ENCODE assay signal across 9 cellular contexts in the genomic region with DNA sequence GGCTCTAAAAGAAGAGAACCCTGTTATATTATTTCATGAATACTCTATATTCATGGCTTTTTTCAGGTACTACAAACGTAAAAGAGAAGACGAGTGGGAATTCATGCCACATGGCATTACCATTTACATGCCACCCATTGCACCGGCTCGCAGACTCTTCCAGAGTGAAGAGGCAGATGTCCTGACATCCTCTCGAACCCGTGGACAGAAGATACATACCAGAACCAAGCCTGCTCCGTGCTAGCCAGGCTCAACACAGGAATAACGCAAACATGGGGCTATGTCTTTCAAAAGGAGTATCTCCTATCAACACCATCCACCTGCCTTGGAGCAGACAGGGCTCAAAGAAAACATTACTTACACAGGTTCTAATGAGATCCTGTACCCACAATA.
A peak's percentile ranks its signal among the peaks of the same experiment; 100 is the strongest.
DNase-seq lines count a peak whose midpoint lies in the region; ATAC-seq and TF ChIP-seq lines count a peak whose summit lies in the region.
"Had no signal": no experiment of that assay in that cellular context is flagged by ENCODE, and none has a peak within 500 bp of the region (broad histone marks: within the 10 kb centered on the region; RNA-seq: fewer than 3 reads in every experiment).

No MANE protein-coding gene starts in this region.

- no peak overlapping the region for H2AFZ ChIP-seq in Karpas-422 (ENCODE audit: low read length)

- peak overlapping the region; percentile 50 to 88 (median 76); a peak in 21 of 22 replicates for H3K27ac ChIP-seq in BLaER1 treated with 17β-estradiol and CSF1 and Interleukin-3, amounts not matched to agents 10 nM and 100 nM
- H3K27ac ChIP-seq in Karpas-422 (ENCODE audit: low read length) (peak overlapping the region; percentile 96), brain microvascular endothelial cell (peak overlapping the region; percentile 83), gastrocnemius medialis (peak overlapping the region in 2 of 4 donors; percentile 15 to 35)

- H3K79me2 ChIP-seq in Karpas-422 (ENCODE audit: low read length) = no peaks in the 10 kb centered on the region

- TF ChIP-seq CTCF in brain microvascular endothelial cell (IDR thresholded peaks at IDR 0.05; ENCODE audit: low read depth, low read length, missing control alignments) (no peak), nephron (IDR thresholded peaks at IDR 0.05; ENCODE audit: unreplicated experiment in 3 of 3) (no peak), gastrocnemius medialis (IDR thresholded peaks at IDR 0.05 in 4 of 5, conservative IDR thresholded peaks at IDR 0.05 in 1 of 5) (no peak)

- peaks cover 14% of the 10 kb centered on the region for H3K36me3 Mint-ChIP-seq in nephron (ENCODE audit: low read depth)

- H3K27me3 ChIP-seq in BLaER1 treated with 17β-estradiol and CSF1 and Interleukin-3, amounts not matched to agents 10 nM and 100 nM = no peaks in the 10 kb centered on the region
- H3K27me3 ChIP-seq in Karpas-422 (ENCODE audit: low read length) (no peaks in the 10 kb centered on the region), brain microvascular endothelial cell (replicated peaks) (no peaks in the 10 kb centered on the region), gastrocnemius medialis (no peaks in the 10 kb centered on the region)

- ATAC-seq in gastrocnemius medialis = no peak

- H3K27me3 Mint-ChIP-seq in nephron (ENCODE audit: low read depth) = no peaks in the 10 kb centered on the region

- peak overlapping the region in 7 of 11 experiments; percentile 15 to 74 (median 55); a peak in 10 of 22 replicates for H3K9ac ChIP-seq in BLaER1 treated with 17β-estradiol and CSF1 and Interleukin-3, amounts not matched to agents 10 nM and 100 nM
- H3K9ac ChIP-seq in Karpas-422 (ENCODE audit: low read length) = peak overlapping the region; percentile 58; the same call in 1 of the 2 replicates

- intact Hi-C loops in gastrocnemius medialis (cut with DNase I; ENCODE audit: low total_unique reads) = no loop called here

- in situ Hi-C loops in brain microvascular endothelial cell (cut with HindIII; ENCODE audit: low pct_ligation_motif_present, low sequenced_read_pairs) = no loop called here
- in situ Hi-C loops in gastrocnemius medialis (cut with MboI; ENCODE audit: low sequenced_read_pairs in 4 of 4) = no loop called here

- no peak for DNase-seq in Karpas-422
- DNase-seq in brain microvascular endothelial cell = no peak
- no peak for DNase-seq in SHP77 treated with DMSO at 0.1 percent for 48 hours (lab: John Stamatoyannopoulos, UW)
- no peak for DNase-seq in NCI-H1417 (lab: John Stamatoyannopoulos, UW)
- no peak for DNase-seq in gastrocnemius medialis
- no peak for DNase-seq in amniotic stem cell (lab: John Stamatoyannopoulos, UW)
- DNase-seq: NCI-H187 had no signal

- peaks cover 0 to 5% (median 0%) of the 10 kb centered on the region in 11 experiments; a peak in 1 of 22 replicates for H3K9me3 ChIP-seq in BLaER1 treated with 17β-estradiol and CSF1 and Interleukin-3, amounts not matched to agents 10 nM and 100 nM (replicated peaks in 1 of 11)
- H3K9me3 ChIP-seq in Karpas-422 (ENCODE audit: low read length) = no peaks in the 10 kb centered on the region
- H3K9me3 ChIP-seq in gastrocnemius medialis = no peaks in the 10 kb centered on the region

- TF ChIP-seq POLR2A in gastrocnemius medialis (IDR thresholded peaks at IDR 0.05) = no peak

- peak overlapping the region; percentile 95 to 98 (median 96) for H3K27ac Mint-ChIP-seq in nephron

- no peak overlapping the region for H3K4me3 ChIP-seq in BLaER1 treated with 17β-estradiol and CSF1 and Interleukin-3, amounts not matched to agents 10 nM and 100 nM
- H3K4me3 ChIP-seq in Karpas-422 (ENCODE audit: low read length) = no peak overlapping the region
- no peak overlapping the region for H3K4me3 ChIP-seq in brain microvascular endothelial cell (ENCODE audit: low read depth, low read length)
- H3K4me3 ChIP-seq in gastrocnemius medialis = no peak overlapping the region

- H3K4me1 Mint-ChIP-seq in nephron = peaks cover 38% of the 10 kb centered on the region

- peaks cover 0 to 48% (median 20%) of the 10 kb centered on the region in 11 experiments; a peak in 17 of 22 replicates for H3K36me3 ChIP-seq in BLaER1 treated with 17β-estradiol and CSF1 and Interleukin-3, amounts not matched to agents 10 nM and 100 nM
- H3K36me3 ChIP-seq in Karpas-422 (ENCODE audit: insufficient read depth, low read length) (no peaks in the 10 kb centered on the region), brain microvascular endothelial cell (replicated peaks) (no peaks in the 10 kb centered on the region), gastrocnemius medialis (peaks cover 0 to 4% of the 10 kb centered on the region in 2 donors)

- peak overlapping the region; percentile 53 to 89 (median 82) for H3K4me2 ChIP-seq in BLaER1 treated with 17β-estradiol and CSF1 and Interleukin-3, amounts not matched to agents 10 nM and 100 nM
- H3K4me2 ChIP-seq in Karpas-422 (ENCODE audit: low read depth, low read length, poor library complexity, severe bottlenecking) = peak overlapping the region; percentile 68

- H3K9me3 Mint-ChIP-seq in nephron = no peaks in the 10 kb centered on the region

- no peaks in the 10 kb centered on the region for H4K20me1 ChIP-seq in BLaER1 treated with 17β-estradiol and CSF1 and Interleukin-3, amounts not matched to agents 10 nM and 100 nM
- H4K20me1 ChIP-seq in Karpas-422 (ENCODE audit: insufficient read depth, low read depth, low read length) = no peaks in the 10 kb centered on the region

- H3K4me3 Mint-ChIP-seq in nephron = no peak overlapping the region

- no peaks in the 10 kb centered on the region for H3K9me2 ChIP-seq in Karpas-422 (replicated peaks; ENCODE audit: insufficient read depth, low read length)

- H3K4me1 ChIP-seq in BLaER1 treated with 17β-estradiol and CSF1 and Interleukin-3, amounts not matched to agents 10 nM and 100 nM = peaks cover 29 to 84% (median 35%) of the 10 kb centered on the region in 10 experiments
- H3K4me1 ChIP-seq in Karpas-422 (ENCODE audit: low read length) (peaks cover 35% of the 10 kb centered on the region), gastrocnemius medialis (peaks cover 0 to 15% of the 10 kb centered on the region in 2 donors)
